9 cellular contexts compared by ENCODE assay signal in genomic region chr10:50326757-50327701, GRCh38.
DNase-seq lines count a peak whose midpoint lies in the region; FAIRE-seq and TF ChIP-seq lines count a peak whose summit lies in the region.
"Had no signal": no experiment of that assay in that cellular context is flagged by ENCODE, and none has a peak within 500 bp of the region (broad histone marks: within the 10 kb centered on the region; RNA-seq: fewer than 3 reads in every experiment).

No MANE protein-coding gene starts in this region.

- DNase-seq in CD14-positive monocyte (ENCODE audit: low spot score), result no peak
- DNase-seq in NCI-H446 treated with DMSO at 0.1 percent for 48 hours (lab: John Stamatoyannopoulos, UW), result peak; percentile 62
- DNase-seq in erythroblast (lab: John Stamatoyannopoulos, UW), result peak; percentile 95 to 98
- peak; percentile 45 for DNase-seq in osteoblast (ENCODE audit: insufficient read length, low spot score, missing footprints)
- no peak for DNase-seq in glutamatergic neuron
- no peak for DNase-seq in islet precursor cell
- no peak for DNase-seq in GM12892 (ENCODE audit: insufficient read length)
- no peak for DNase-seq in posterior vena cava (ENCODE audit: low spot score)
- DNase-seq: nucleus accumbens had no signal

- H3K79me2 ChIP-seq in osteoblast (ENCODE audit: insufficient read depth, low read length), result peaks cover 2% of the 10 kb centered on the region

- H3K4me3 Mint-ChIP-seq in CD14-positive monocyte (peak overlapping the region in 1 of 2 donors; percentile 29), glutamatergic neuron (ENCODE audit: unreplicated experiment) (no peak overlapping the region)

- H3K4me1 Mint-ChIP-seq in CD14-positive monocyte (peaks cover 48% of the 10 kb centered on the region), glutamatergic neuron (ENCODE audit: low read depth, unreplicated experiment) (peaks cover 5% of the 10 kb centered on the region)

- H3K4me3 ChIP-seq in osteoblast (ENCODE audit: insufficient read depth, low read length), result peak overlapping the region; percentile 44

- H3K27ac ChIP-seq in osteoblast (ENCODE audit: low read depth, low read length), result peak overlapping the region; percentile 96

- H3K36me3 ChIP-seq in osteoblast (ENCODE audit: insufficient read depth, low read length), result peaks cover 4% of the 10 kb centered on the region

- intact Hi-C loops in CD14-positive monocyte (cut with micrococcal nuclease) (no loop called here), posterior vena cava (cut with DNase I) (no loop called here)

- peak overlapping the region; percentile 94 for H3K4me2 ChIP-seq in osteoblast (ENCODE audit: insufficient read depth, low read length)

- TF ChIP-seq CTCF in CD14-positive monocyte (IDR thresholded peaks at IDR 0.05), result no peak
- no peak for TF ChIP-seq CTCF in osteoblast (IDR thresholded peaks at IDR 0.05; ENCODE audit: extremely low read depth, low read depth, low read length)
- TF ChIP-seq CTCF in glutamatergic neuron (IDR thresholded peaks at IDR 0.05; ENCODE audit: partially characterized antibody, unreplicated experiment), result no peak

- H2AFZ ChIP-seq in osteoblast (ENCODE audit: low read length), result no peak overlapping the region

- H3K27me3 ChIP-seq in osteoblast (ENCODE audit: insufficient read depth, low read length), result no peaks in the 10 kb centered on the region

- H3K27me3 Mint-ChIP-seq in CD14-positive monocyte (ENCODE audit: low read depth in 3 of 3), result no peaks in the 10 kb centered on the region
- no peaks in the 10 kb centered on the region for H3K27me3 Mint-ChIP-seq in glutamatergic neuron (ENCODE audit: unreplicated experiment)

- H3K4me1 ChIP-seq in osteoblast (ENCODE audit: insufficient read depth, low read length), result peaks cover 40% of the 10 kb centered on the region

- peaks cover 23 to 25% of the 10 kb centered on the region in 2 donors for H3K36me3 Mint-ChIP-seq in CD14-positive monocyte
- H3K36me3 Mint-ChIP-seq in glutamatergic neuron (ENCODE audit: unreplicated experiment), result no peaks in the 10 kb centered on the region

- no peaks in the 10 kb centered on the region for H4K20me1 ChIP-seq in osteoblast (ENCODE audit: insufficient read depth, low read length)

- FAIRE-seq in GM12892 (lab: Jason Lieb, UNC), result no peak

- no peaks in the 10 kb centered on the region for H3K9me3 Mint-ChIP-seq in CD14-positive monocyte
- no peaks in the 10 kb centered on the region for H3K9me3 Mint-ChIP-seq in glutamatergic neuron (ENCODE audit: unreplicated experiment)

- peak; percentile 94 for TF ChIP-seq POLR2A in erythroblast (IDR thresholded peaks at IDR 0.05; ENCODE audit: low read length)
- TF ChIP-seq POLR2A in GM12892 (IDR thresholded peaks at IDR 0.05; ENCODE audit: low read depth, low read length), result no peak

- H3K9me3 ChIP-seq in osteoblast (ENCODE audit: low read depth, low read length), result no peaks in the 10 kb centered on the region

- H3K27ac Mint-ChIP-seq in CD14-positive monocyte (peak overlapping the region in 4 of 7 donors; percentile 22 to 66 (median 64)), glutamatergic neuron (ENCODE audit: unreplicated experiment) (no peak overlapping the region)

Comparison
In these comparisons a context has a peak if more than half of its experiments do, and no peak if none do; other contexts are left out.
1. DNase-seq: peak in NCI-H446 treated with DMSO at 0.1 percent for 48 hours (single experiment), erythroblast (2 of 2) and osteoblast (single experiment); none in CD14-positive monocyte (single experiment), glutamatergic neuron (single experiment), islet precursor cell (single experiment), GM12892 (single experiment) and posterior vena cava (single experiment).